Comparison of ENCODE assay signal across 1 cellular context in the genomic region with DNA sequence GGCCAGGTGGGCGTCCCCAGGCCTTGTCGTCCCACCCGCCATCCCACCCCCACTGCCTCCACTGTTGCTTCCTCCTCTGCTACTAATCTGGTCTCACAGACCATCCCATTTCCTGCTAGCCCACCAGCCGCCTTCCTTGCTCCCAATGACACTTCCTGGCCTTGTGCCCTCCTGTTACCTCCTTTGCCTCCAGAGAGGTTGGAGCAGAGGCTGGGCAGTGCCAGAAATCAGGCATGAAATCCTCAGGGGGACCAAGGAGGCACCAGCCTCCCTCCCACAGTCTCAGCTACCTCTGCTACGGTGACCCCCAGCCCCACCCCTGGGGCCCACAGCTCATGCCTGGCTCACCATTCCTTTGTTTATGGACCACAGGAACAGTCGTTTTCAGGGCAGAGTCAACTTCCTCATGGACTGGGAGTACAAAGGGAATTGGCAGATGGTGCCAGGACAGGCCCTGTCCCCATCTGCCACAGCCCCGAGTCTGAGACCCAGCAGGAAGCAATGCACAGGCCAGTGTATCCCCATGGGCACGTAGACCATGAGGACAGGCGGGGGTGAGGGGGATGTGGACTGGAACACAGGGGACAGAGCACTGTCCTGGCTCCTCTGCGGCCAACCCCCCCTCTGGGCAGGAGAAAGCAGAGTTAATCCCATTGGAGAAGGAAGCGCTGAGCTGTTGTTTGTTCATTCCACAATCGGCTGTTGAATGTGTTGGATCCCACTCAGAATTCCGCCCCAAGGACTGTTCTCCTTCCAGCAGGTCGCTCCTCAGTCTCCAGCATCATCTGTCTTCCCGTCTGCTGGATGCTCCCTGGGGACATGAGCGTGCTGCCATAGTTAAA.
TF ChIP-seq lines count a peak whose summit lies in the region.

No MANE protein-coding gene starts in this region.

TF ChIP-seq in HepG2, 621 proteins besides CTCF, POLR2A, EP300 and RAD21 (continued from another document):
- TF ChIP-seq, protein P1, sequence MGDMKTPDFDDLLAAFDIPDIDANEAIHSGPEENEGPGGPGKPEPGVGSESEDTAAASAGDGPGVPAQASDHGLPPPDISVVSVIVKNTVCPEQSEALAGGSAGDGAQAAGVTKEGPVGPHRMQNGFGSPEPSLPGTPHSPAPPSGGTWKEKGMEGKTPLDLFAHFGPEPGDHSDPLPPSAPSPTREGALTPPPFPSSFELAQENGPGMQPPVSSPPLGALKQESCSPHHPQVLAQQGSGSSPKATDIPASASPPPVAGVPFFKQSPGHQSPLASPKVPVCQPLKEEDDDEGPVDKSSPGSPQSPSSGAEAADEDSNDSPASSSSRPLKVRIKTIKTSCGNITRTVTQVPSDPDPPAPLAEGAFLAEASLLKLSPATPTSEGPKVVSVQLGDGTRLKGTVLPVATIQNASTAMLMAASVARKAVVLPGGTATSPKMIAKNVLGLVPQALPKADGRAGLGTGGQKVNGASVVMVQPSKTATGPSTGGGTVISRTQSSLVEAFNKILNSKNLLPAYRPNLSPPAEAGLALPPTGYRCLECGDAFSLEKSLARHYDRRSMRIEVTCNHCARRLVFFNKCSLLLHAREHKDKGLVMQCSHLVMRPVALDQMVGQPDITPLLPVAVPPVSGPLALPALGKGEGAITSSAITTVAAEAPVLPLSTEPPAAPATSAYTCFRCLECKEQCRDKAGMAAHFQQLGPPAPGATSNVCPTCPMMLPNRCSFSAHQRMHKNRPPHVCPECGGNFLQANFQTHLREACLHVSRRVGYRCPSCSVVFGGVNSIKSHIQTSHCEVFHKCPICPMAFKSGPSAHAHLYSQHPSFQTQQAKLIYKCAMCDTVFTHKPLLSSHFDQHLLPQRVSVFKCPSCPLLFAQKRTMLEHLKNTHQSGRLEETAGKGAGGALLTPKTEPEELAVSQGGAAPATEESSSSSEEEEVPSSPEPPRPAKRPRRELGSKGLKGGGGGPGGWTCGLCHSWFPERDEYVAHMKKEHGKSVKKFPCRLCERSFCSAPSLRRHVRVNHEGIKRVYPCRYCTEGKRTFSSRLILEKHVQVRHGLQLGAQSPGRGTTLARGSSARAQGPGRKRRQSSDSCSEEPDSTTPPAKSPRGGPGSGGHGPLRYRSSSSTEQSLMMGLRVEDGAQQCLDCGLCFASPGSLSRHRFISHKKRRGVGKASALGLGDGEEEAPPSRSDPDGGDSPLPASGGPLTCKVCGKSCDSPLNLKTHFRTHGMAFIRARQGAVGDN (CRISPR knock-in tag; IDR thresholded peaks at IDR 0.05): peak; percentile 42; the same call in 1 of the 2 replicates
- TF ChIP-seq, protein P2, sequence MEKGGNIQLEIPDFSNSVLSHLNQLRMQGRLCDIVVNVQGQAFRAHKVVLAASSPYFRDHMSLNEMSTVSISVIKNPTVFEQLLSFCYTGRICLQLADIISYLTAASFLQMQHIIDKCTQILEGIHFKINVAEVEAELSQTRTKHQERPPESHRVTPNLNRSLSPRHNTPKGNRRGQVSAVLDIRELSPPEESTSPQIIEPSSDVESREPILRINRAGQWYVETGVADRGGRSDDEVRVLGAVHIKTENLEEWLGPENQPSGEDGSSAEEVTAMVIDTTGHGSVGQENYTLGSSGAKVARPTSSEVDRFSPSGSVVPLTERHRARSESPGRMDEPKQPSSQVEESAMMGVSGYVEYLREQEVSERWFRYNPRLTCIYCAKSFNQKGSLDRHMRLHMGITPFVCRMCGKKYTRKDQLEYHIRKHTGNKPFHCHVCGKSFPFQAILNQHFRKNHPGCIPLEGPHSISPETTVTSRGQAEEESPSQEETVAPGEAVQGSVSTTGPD (CRISPR knock-in tag; IDR thresholded peaks at IDR 0.05): no peak
- TF ChIP-seq, protein P3, sequence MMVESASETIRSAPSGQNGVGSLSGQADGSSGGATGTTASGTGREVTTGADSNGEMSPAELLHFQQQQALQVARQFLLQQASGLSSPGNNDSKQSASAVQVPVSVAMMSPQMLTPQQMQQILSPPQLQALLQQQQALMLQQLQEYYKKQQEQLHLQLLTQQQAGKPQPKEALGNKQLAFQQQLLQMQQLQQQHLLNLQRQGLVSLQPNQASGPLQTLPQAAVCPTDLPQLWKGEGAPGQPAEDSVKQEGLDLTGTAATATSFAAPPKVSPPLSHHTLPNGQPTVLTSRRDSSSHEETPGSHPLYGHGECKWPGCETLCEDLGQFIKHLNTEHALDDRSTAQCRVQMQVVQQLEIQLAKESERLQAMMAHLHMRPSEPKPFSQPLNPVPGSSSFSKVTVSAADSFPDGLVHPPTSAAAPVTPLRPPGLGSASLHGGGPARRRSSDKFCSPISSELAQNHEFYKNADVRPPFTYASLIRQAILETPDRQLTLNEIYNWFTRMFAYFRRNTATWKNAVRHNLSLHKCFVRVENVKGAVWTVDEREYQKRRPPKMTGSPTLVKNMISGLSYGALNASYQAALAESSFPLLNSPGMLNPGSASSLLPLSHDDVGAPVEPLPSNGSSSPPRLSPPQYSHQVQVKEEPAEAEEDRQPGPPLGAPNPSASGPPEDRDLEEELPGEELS (CRISPR knock-in tag; IDR thresholded peaks at IDR 0.05): no peak
- TF ChIP-seq ZNF263 (CRISPR knock-in tag; IDR thresholded peaks at IDR 0.05): peak; percentile 55; the same call in 1 of the 2 replicates
TF ChIP-seq in HepG2: peak in this region for 5.
